29 cellular contexts compared by ENCODE assay signal in genomic region chr7:41820117-41820671, GRCh38.
"Had no signal": no experiment of that assay in that cellular context is flagged by ENCODE, and none has a peak within 500 bp of the region (broad histone marks: within the 10 kb centered on the region; RNA-seq: fewer than 3 reads in every experiment).

No MANE protein-coding gene starts in this region.

- H3K9me3 ChIP-seq: neutrophil, ovary, thyroid gland, upper lobe of right lung had no signal

- H3K9me3 Mint-ChIP-seq: endodermal cell had no signal

- H3K36me3 ChIP-seq: neutrophil, ovary, thyroid gland, upper lobe of right lung had no signal

- H3K27me3 ChIP-seq: neutrophil, ovary, thyroid gland, upper lobe of right lung had no signal

- H3K27ac Mint-ChIP-seq: activated CD4-positive, alpha-beta T cell treated with anti-CD3 and anti-CD28 coated beads for 36 hours; activated naive CD8-positive, alpha-beta T cell; dendritic cell treated with granulocyte-macrophage colony-stimulating factor and Interleukin-4, amounts not matched to agents 40 ng/mL and 50 ng/mL, for 4 days; endodermal cell; nephron progenitor cell; progenitor cell of endocrine pancreas; stimulated activated memory B cell treated with anti-CD40 and anti-IgM and Interleukin-4, amounts not matched to agents 10 μg/mL and 1 μg/mL and 100 μg/mL, for 72 hours; stimulated activated naive CD8-positive, alpha-beta T cell treated with anti-CD3 and anti-CD28 coated beads, Interleukin-15, amount 100 ng/mL, for 72 hours had no signal

- H3K4me3 Mint-ChIP-seq: activated CD4-positive, alpha-beta T cell treated with anti-CD3 and anti-CD28 coated beads for 36 hours; activated naive CD8-positive, alpha-beta T cell; dendritic cell treated with granulocyte-macrophage colony-stimulating factor and Interleukin-4, amounts not matched to agents 40 ng/mL and 50 ng/mL, for 4 days; endodermal cell; naive B cell; nephron progenitor cell; stimulated activated memory B cell treated with anti-CD40 and anti-IgM and Interleukin-4, amounts not matched to agents 10 μg/mL and 1 μg/mL and 100 μg/mL, for 72 hours; stimulated activated naive CD8-positive, alpha-beta T cell treated with anti-CD3 and anti-CD28 coated beads, Interleukin-15, amount 100 ng/mL, for 72 hours had no signal

- H3K4me1 Mint-ChIP-seq: nephron progenitor cell had no signal

- ATAC-seq: activated CD4-positive, alpha-beta T cell treated with anti-CD3 and anti-CD28 coated beads for 36 hours; esophagus mucosa; left cardiac atrium; left ventricle myocardium superior; sciatic nerve; stimulated activated memory B cell treated with anti-CD40 and anti-IgM and Interleukin-4, amounts not matched to agents 10 μg/mL and 1 μg/mL and 100 μg/mL, for 72 hours; stimulated activated naive CD8-positive, alpha-beta T cell treated with anti-CD3 and anti-CD28 coated beads, Interleukin-15, amount 100 ng/mL, for 72 hours; upper lobe of right lung had no signal

- H3K4me3 ChIP-seq: ovary, thyroid gland, upper lobe of right lung had no signal

- H3K27me3 Mint-ChIP-seq: naive B cell; stimulated activated memory B cell treated with anti-CD40 and anti-IgM and Interleukin-4, amounts not matched to agents 10 μg/mL and 1 μg/mL and 100 μg/mL, for 72 hours had no signal

- H3K36me3 Mint-ChIP-seq: activated naive CD8-positive, alpha-beta T cell; naive B cell had no signal

- DNase-seq: activated CD4-positive, alpha-beta T cell treated with anti-CD3 and anti-CD28 coated beads for 36 hours; activated CD4-positive, alpha-beta T cell treated with anti-CD3 and anti-CD28 coated beads, Interleukin-2, amount 50 U/mL, for 4 hours; activated CD4-positive, CD25-positive, alpha-beta regulatory T cell; activated effector memory CD4-positive, alpha-beta T cell treated with Interleukin-2 at 50 U/mL for 16 hours; activated naive CD4-positive, alpha-beta T cell treated with Interleukin-2 at 50 U/mL for 16 hours; anterior cingulate cortex; central memory CD4-positive, alpha-beta T cell; endodermal cell; glutamatergic neuron; left cardiac atrium; left ventricle myocardium superior; naive B cell; nephron progenitor cell; ovary; small intestine; stimulated activated CD4-positive, alpha-beta T cell treated with anti-CD3 and anti-CD28 coated beads, Interleukin-1b, Interleukin-23, amount 100 ng/mL, for 48 hours; stimulated activated CD4-positive, alpha-beta T cell treated with anti-CD3 and anti-CD28 coated beads, Interleukin-4, amount 100 ng/mL, for 4 hours; stimulated activated CD8-positive, alpha-beta memory T cell treated with anti-CD3 and anti-CD28 coated beads, Interleukin-4, amount 100 ng/mL, for 48 hours; stimulated activated naive CD8-positive, alpha-beta T cell treated with anti-CD3 and anti-CD28 coated beads, Interleukin-15, amount 100 ng/mL, for 72 hours; substantia nigra; thyroid gland; upper lobe of right lung had no signal

- H3K4me1 ChIP-seq: thyroid gland, upper lobe of right lung had no signal

- H3K27ac ChIP-seq: neutrophil, thyroid gland, upper lobe of right lung had no signal
